ENCODE assay signal across 1 cellular context in genomic region chr2:72923833-72924352, GRCh38.
TF ChIP-seq lines count a peak whose summit lies in the region.

No MANE protein-coding gene starts in this region.

TF ChIP-seq in SK-N-SH treated with all-trans-retinoic acid at 6 μM for 48 hours, 23 proteins besides CTCF, POLR2A, EP300 and RAD21 (continued from another document):
- no peak for TF ChIP-seq TSHZ2 (CRISPR knock-in tag; IDR thresholded peaks at IDR 0.05)
